8 cellular contexts compared by ENCODE assay signal in genomic region chr5:181259974-181260719, GRCh38. TPM values are rescaled to one million over a fixed set of nuclear protein-coding genes. Genes with fewer than 3 reads are reported as not detected.
DNase-seq lines count a peak whose midpoint lies in the region; ATAC-seq, FAIRE-seq and TF ChIP-seq lines count a peak whose summit lies in the region.

No MANE protein-coding gene starts in this region.

- ATAC-seq in activated CD4-positive, alpha-beta T cell treated with anti-CD3 and anti-CD28 coated beads for 36 hours, result no peak
- ATAC-seq in activated naive CD4-positive, alpha-beta T cell treated with anti-CD3 and anti-CD28 coated beads, Interleukin-2, amount 50 U/mL, for 72 hours, result peak in 1 of 2 donors; percentile 1
- ATAC-seq in HG03196 (IDR thresholded peaks at IDR 0.05; ENCODE audit: unreplicated experiment) (no peak), GM19328 (IDR thresholded peaks at IDR 0.05; ENCODE audit: unreplicated experiment) (no peak)

- peaks cover 3% of the 10 kb centered on the region for H3K9me1 ChIP-seq in keratinocyte (ENCODE audit: control insufficient read depth, extremely low read depth, insufficient read depth, low read length)

- no peak for TF ChIP-seq POLR2A in testis (IDR thresholded peaks at IDR 0.05)

- no peaks in the 10 kb centered on the region for H3K9me3 Mint-ChIP-seq in activated CD4-positive, alpha-beta T cell treated with anti-CD3 and anti-CD28 coated beads for 36 hours (ENCODE audit: low read depth)
- H3K9me3 Mint-ChIP-seq in activated naive CD4-positive, alpha-beta T cell treated with anti-CD3 and anti-CD28 coated beads, Interleukin-2, amount 50 U/mL, for 72 hours, result no peaks in the 10 kb centered on the region

- POLR2A ChIA-PET in activated CD4-positive, alpha-beta T cell treated with anti-CD3 and anti-CD28 coated beads for 36 hours (lab: Charles Lee), result interaction anchor here (0.6 to 3.5 kb wide), 9 partner anchors 10 to 76 kb away, joined by 3 to 23 read pairs (median 6); partner anchors contain the start of genes RACK1 and TRIM41

- dilution Hi-C loops in keratinocyte (cut with MboI; ENCODE audit: extremely low pct_ligation_motif_present, low sequenced_read_pairs), result no loop called here

- H3K27me3 Mint-ChIP-seq in activated CD4-positive, alpha-beta T cell treated with anti-CD3 and anti-CD28 coated beads for 36 hours, result no peaks in the 10 kb centered on the region

- H3K4me1 ChIP-seq in keratinocyte (ENCODE audit: control insufficient read depth, extremely low read depth, insufficient read depth, low read length) (peaks cover 20% of the 10 kb centered on the region), testis (peaks cover 14% of the 10 kb centered on the region)

- peaks cover 43% of the 10 kb centered on the region for H3K4me1 Mint-ChIP-seq in activated CD4-positive, alpha-beta T cell treated with anti-CD3 and anti-CD28 coated beads for 36 hours

- peak overlapping the region; percentile 98 for H3K9ac ChIP-seq in keratinocyte (ENCODE audit: control insufficient read depth, extremely low read depth, insufficient read depth, low read length)

- H3K4me2 ChIP-seq in keratinocyte (ENCODE audit: control insufficient read depth, extremely low read depth, insufficient read depth, low read depth, low read length), result peak overlapping the region; percentile 93

- H3K4me3 ChIP-seq in keratinocyte (ENCODE audit: control insufficient read depth in 2 of 3, extremely low read depth in 1 of 3, insufficient read depth in 2 of 3, low read depth in 1 of 3, low read length in 3 of 3), result peak overlapping the region; percentile 66 to 96 (median 91)
- H3K4me3 ChIP-seq in testis, result peak overlapping the region; percentile 99 to 100

- peaks cover 37% of the 10 kb centered on the region for H3K36me3 Mint-ChIP-seq in activated CD4-positive, alpha-beta T cell treated with anti-CD3 and anti-CD28 coated beads for 36 hours (ENCODE audit: low read depth)
- peaks cover 22 to 46% of the 10 kb centered on the region in 2 donors for H3K36me3 Mint-ChIP-seq in activated naive CD4-positive, alpha-beta T cell treated with anti-CD3 and anti-CD28 coated beads, Interleukin-2, amount 50 U/mL, for 72 hours

- peak overlapping the region; percentile 89 for H2AFZ ChIP-seq in keratinocyte (ENCODE audit: control insufficient read depth, low read length)

- CTCF ChIA-PET in activated CD4-positive, alpha-beta T cell treated with anti-CD3 and anti-CD28 coated beads for 36 hours (lab: Charles Lee), result interaction anchor here (0.8 to 2.2 kb wide), 7 partner anchors 8 to 75 kb away, joined by 3 to 10 read pairs (median 4); partner anchors contain the start of gene RACK1

- H4K20me1 ChIP-seq in keratinocyte (ENCODE audit: control insufficient read depth, extremely low read depth, insufficient read depth, low read length), result no peaks in the 10 kb centered on the region

- peaks cover 10 to 13% of the 10 kb centered on the region in 2 experiments for H3K36me3 ChIP-seq in keratinocyte (ENCODE audit: control insufficient read depth in 2 of 2, extremely low read depth in 1 of 2, insufficient read depth in 2 of 2, low read length in 2 of 2)
- H3K36me3 ChIP-seq in testis (ENCODE audit: low read depth, missing control alignments), result no peaks in the 10 kb centered on the region

- TF ChIP-seq CTCF in keratinocyte (optimal IDR thresholded peaks at IDR 0.05 in 1 of 3, IDR thresholded peaks at IDR 0.05 in 1 of 3, conservative IDR thresholded peaks at IDR 0.05 in 1 of 3; ENCODE audit: extremely low read depth in 1 of 3, insufficient read depth in 2 of 3, low read length in 3 of 3) (no peak), testis (IDR thresholded peaks at IDR 0.05) (no peak)

- peaks cover 60% of the 10 kb centered on the region for H3K79me2 ChIP-seq in keratinocyte (ENCODE audit: control insufficient read depth, insufficient read depth, low read length)

- DNase-seq in activated CD4-positive, alpha-beta T cell treated with anti-CD3 and anti-CD28 coated beads for 36 hours, result no peak
- no peak for DNase-seq in activated CD4-positive, alpha-beta T cell treated with anti-CD3 and anti-CD28 coated beads for 1 hour
- no peak for DNase-seq in activated naive CD4-positive, alpha-beta T cell treated with anti-CD3 and anti-CD28 coated beads, Interleukin-2, amount 50 U/mL, for 72 hours (ENCODE audit: low spot score in 2 of 2)
- DNase-seq in keratinocyte (ENCODE audit: low read depth, low spot score) (no peak), testis (no peak), SIG-M5 treated with dmso at 0.1 percent for 504 hours (lab: John Stamatoyannopoulos, UW; ENCODE audit: unreplicated experiment) (no peak)

- no peaks in the 10 kb centered on the region for H3K27me3 ChIP-seq in keratinocyte (ENCODE audit: control insufficient read depth, extremely low read depth, insufficient read depth, low read length)
- no peaks in the 10 kb centered on the region for H3K27me3 ChIP-seq in testis

- H3K27ac Mint-ChIP-seq in activated CD4-positive, alpha-beta T cell treated with anti-CD3 and anti-CD28 coated beads for 36 hours, result peak overlapping the region; percentile 95
- H3K27ac Mint-ChIP-seq in activated naive CD4-positive, alpha-beta T cell treated with anti-CD3 and anti-CD28 coated beads, Interleukin-2, amount 50 U/mL, for 72 hours, result peak overlapping the region; percentile 93 to 98

- peak overlapping the region; percentile 91 for H3K4me3 Mint-ChIP-seq in activated CD4-positive, alpha-beta T cell treated with anti-CD3 and anti-CD28 coated beads for 36 hours

- 2 to 3% methylated on average over 26 of the region's 26 CpGs for WGBS in testis, 2 donors

- H3K27ac ChIP-seq in keratinocyte (ENCODE audit: control insufficient read depth, insufficient read depth, low read length) (peak overlapping the region; percentile 94), testis (peak overlapping the region; percentile 99)

- intact Hi-C loops in activated CD4-positive, alpha-beta T cell treated with anti-CD3 and anti-CD28 coated beads for 36 hours (cut with DNase I, micrococcal nuclease), result loop anchor here in 1 of 2 experiments (2.0 kb wide), 1 partner anchor 457 kb away; the partner anchor contains the start of gene MGAT1
- intact Hi-C loops in testis (cut with DNase I; ENCODE audit: low total_unique reads), result loop anchor here (5.0 kb wide), 1 partner anchor 68 kb away; no protein-coding TSS in a partner anchor

- no peak for FAIRE-seq in keratinocyte (lab: Jason Lieb, UNC)

- H3K9me3 ChIP-seq in keratinocyte (ENCODE audit: control insufficient read depth, low read depth, low read length) (peaks cover 2% of the 10 kb centered on the region), testis (no peaks in the 10 kb centered on the region)

RNA-seq across cellular contexts. Expression of gene TRIM52, which starts 0.8 kb away (rescaled TPM):
- total RNA-seq in activated CD4-positive, alpha-beta T cell treated with anti-CD3 and anti-CD28 coated beads for 36 hours, result 10 to 100 TPM; 10.4 to 13.1 TPM
- 10 to 100 TPM in 1 of 2 donors, 1 to 10 TPM in 1; 9.3 to 15.6 TPM for total RNA-seq in activated naive CD4-positive, alpha-beta T cell treated with anti-CD3 and anti-CD28 coated beads, Interleukin-2, amount 50 U/mL, for 72 hours
- polyA plus RNA-seq in keratinocyte, result 4.3 to 7.7 TPM (median 7.5 TPM) in 3 replicates
- polyA plus RNA-seq in keratinocyte (2011; ENCODE audit: low read depth), result 3.3 TPM
- polyA plus RNA-seq in keratinocyte (2011; cell fraction: cytosol; rRNA removed), result 2.4 and 3.4 TPM in 2 replicates
- 20.3 and 23.5 TPM in 2 replicates for polyA plus RNA-seq in keratinocyte (2011; cell fraction: nucleus; rRNA removed)
- 4.2 and 5.7 TPM in 2 replicates for polyA plus RNA-seq in keratinocyte (2012; ENCODE audit: low replicate concordance)
- 1.9 to 12.9 TPM (median 3.9 TPM) in 3 replicates for polyA minus RNA-seq in keratinocyte
- polyA minus RNA-seq in keratinocyte (2011; cell fraction: cytosol; rRNA and poly(A)+ RNA removed), result 5.4 TPM
- 3.5 and 7.0 TPM in 2 replicates for polyA minus RNA-seq in keratinocyte (2011; cell fraction: nucleus; rRNA and poly(A)+ RNA removed)
- 10 to 100 TPM; 28.4 to 32.8 TPM for total RNA-seq in testis
- 19.3 TPM for polyA plus RNA-seq in testis (ENCODE audit: insufficient read depth, low read depth, low replicate concordance)

RNA-seq across cellular contexts. Expression of gene RACK1, which starts 16.4 kb away (rescaled TPM):
- total RNA-seq in activated CD4-positive, alpha-beta T cell treated with anti-CD3 and anti-CD28 coated beads for 36 hours, result 1,000 to 10,000 TPM; 2,724 to 3,901 TPM
- total RNA-seq in activated naive CD4-positive, alpha-beta T cell treated with anti-CD3 and anti-CD28 coated beads, Interleukin-2, amount 50 U/mL, for 72 hours, result 1,000 to 10,000 TPM; 2,392 to 2,665 TPM
- polyA plus RNA-seq in keratinocyte (3,291 to 4,197 TPM (median 3,883 TPM) in 3 replicates), testis (ENCODE audit: insufficient read depth, low read depth, low replicate concordance) (1,149 TPM)
- 6,866 TPM for polyA plus RNA-seq in keratinocyte (2011; ENCODE audit: low read depth)
- polyA plus RNA-seq in keratinocyte (2011; cell fraction: cytosol; rRNA removed), result 3,208 and 4,094 TPM in 2 replicates
- 1,292 and 1,405 TPM in 2 replicates for polyA plus RNA-seq in keratinocyte (2011; cell fraction: nucleus; rRNA removed)
- polyA plus RNA-seq in keratinocyte (2012; ENCODE audit: low replicate concordance), result 2,997 and 3,266 TPM in 2 replicates
- polyA minus RNA-seq in keratinocyte, result 6,396 to 10,268 TPM (median 9,173 TPM) in 3 replicates
- polyA minus RNA-seq in keratinocyte (2011; cell fraction: cytosol; rRNA and poly(A)+ RNA removed), result 5,229 TPM
- polyA minus RNA-seq in keratinocyte (2011; cell fraction: nucleus; rRNA and poly(A)+ RNA removed), result 1,104 and 1,134 TPM in 2 replicates
- total RNA-seq in testis, result 1,000 to 10,000 TPM in 1 of 2 donors, 100 to 1,000 TPM in 1; 777 to 1,606 TPM

RNA-seq across cellular contexts. Expression of gene TRIM41, which starts 37.1 kb away (rescaled TPM):
- total RNA-seq in activated CD4-positive, alpha-beta T cell treated with anti-CD3 and anti-CD28 coated beads for 36 hours, result 10 to 100 TPM; 27.0 to 30.7 TPM
- total RNA-seq in activated naive CD4-positive, alpha-beta T cell treated with anti-CD3 and anti-CD28 coated beads, Interleukin-2, amount 50 U/mL, for 72 hours, result 10 to 100 TPM; 33.1 to 36.4 TPM
- 11.8 to 14.1 TPM (median 13.4 TPM) in 3 replicates for polyA plus RNA-seq in keratinocyte
- 6.8 TPM for polyA plus RNA-seq in keratinocyte (2011; ENCODE audit: low read depth)
- 9.2 and 12.8 TPM in 2 replicates for polyA plus RNA-seq in keratinocyte (2011; cell fraction: cytosol; rRNA removed)
- 40.3 and 44.3 TPM in 2 replicates for polyA plus RNA-seq in keratinocyte (2011; cell fraction: nucleus; rRNA removed)
- polyA plus RNA-seq in keratinocyte (2012; ENCODE audit: low replicate concordance), result 12.2 and 19.8 TPM in 2 replicates
- 5.2 to 10.3 TPM (median 5.3 TPM) in 3 replicates for polyA minus RNA-seq in keratinocyte
- polyA minus RNA-seq in keratinocyte (2011; cell fraction: cytosol; rRNA and poly(A)+ RNA removed), result 12.5 TPM
- 11.0 and 11.1 TPM in 2 replicates for polyA minus RNA-seq in keratinocyte (2011; cell fraction: nucleus; rRNA and poly(A)+ RNA removed)
- 10 to 100 TPM; 39.6 to 53.1 TPM for total RNA-seq in testis
- polyA plus RNA-seq in testis (ENCODE audit: insufficient read depth, low read depth, low replicate concordance), result 61.5 TPM

RNA-seq across cellular contexts. Expression of gene TRIM7, which starts 55.2 kb away (rescaled TPM):
- total RNA-seq in activated CD4-positive, alpha-beta T cell treated with anti-CD3 and anti-CD28 coated beads for 36 hours, result 1 to 10 TPM; 1.4 to 1.6 TPM
- 1 to 10 TPM; 4.8 to 7.0 TPM for total RNA-seq in activated naive CD4-positive, alpha-beta T cell treated with anti-CD3 and anti-CD28 coated beads, Interleukin-2, amount 50 U/mL, for 72 hours
- polyA plus RNA-seq in keratinocyte (21.7 to 27.6 TPM (median 22.4 TPM) in 3 replicates), testis (ENCODE audit: insufficient read depth, low read depth, low replicate concordance) (0.47 TPM)
- 8.8 TPM for polyA plus RNA-seq in keratinocyte (2011; ENCODE audit: low read depth)
- polyA plus RNA-seq in keratinocyte (2011; cell fraction: cytosol; rRNA removed), result 20.1 and 22.0 TPM in 2 replicates
- 28.5 and 29.7 TPM in 2 replicates for polyA plus RNA-seq in keratinocyte (2011; cell fraction: nucleus; rRNA removed)
- 16.7 and 25.6 TPM in 2 replicates for polyA plus RNA-seq in keratinocyte (2012; ENCODE audit: low replicate concordance)
- polyA minus RNA-seq in keratinocyte, result 7.2 to 10.6 TPM (median 8.1 TPM) in 3 replicates
- polyA minus RNA-seq in keratinocyte (2011; cell fraction: cytosol; rRNA and poly(A)+ RNA removed), result 15.7 TPM
- 7.7 and 9.9 TPM in 2 replicates for polyA minus RNA-seq in keratinocyte (2011; cell fraction: nucleus; rRNA and poly(A)+ RNA removed)
- under 1 TPM; 0.43 to 0.87 TPM for total RNA-seq in testis
